ENCODE assay signal across 17 cellular contexts in the genomic region with DNA sequence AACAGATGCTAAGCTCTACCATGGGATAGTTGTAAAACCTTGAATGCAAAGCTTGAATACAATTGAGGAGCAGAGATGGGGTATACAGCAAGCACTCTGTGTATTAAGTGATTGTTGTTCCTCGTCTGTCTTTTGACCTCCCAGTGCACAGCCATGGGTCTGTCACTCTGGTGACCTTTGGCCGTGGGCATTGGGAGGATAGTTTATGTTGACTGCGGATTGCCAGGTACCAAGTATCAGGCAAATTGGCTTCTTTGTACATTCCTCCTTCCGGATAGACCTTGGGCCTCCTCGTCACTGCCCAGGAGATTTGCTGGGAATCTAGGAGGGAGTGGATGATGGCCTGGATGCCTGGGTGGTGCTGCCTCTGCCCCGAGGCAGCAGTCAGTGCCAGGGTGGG.
DNase-seq lines count a peak whose midpoint lies in the region; TF ChIP-seq lines count a peak whose summit lies in the region.
"Had no signal": no experiment of that assay in that cellular context is flagged by ENCODE, and none has a peak within 500 bp of the region (broad histone marks: within the 10 kb centered on the region; RNA-seq: fewer than 3 reads in every experiment).

No MANE protein-coding gene starts in this region.

- peak overlapping the region; percentile 23 for H3K9ac ChIP-seq in neural cell (ENCODE audit: low read length)
- H3K9ac ChIP-seq: parathyroid adenoma had no signal

- no peaks in the 10 kb centered on the region for H3K9me3 ChIP-seq in CD8-positive, alpha-beta memory T cell (ENCODE audit: low read length)
- H3K9me3 ChIP-seq in neural cell (ENCODE audit: low read length): no peaks in the 10 kb centered on the region

- CTCF ChIA-PET in CD8-positive, alpha-beta memory T cell (lab: Charles Lee): interaction anchor here (0.7 to 1.1 kb wide), 2 partner anchors 13 to 18 kb away, joined by 3 to 5 read pairs; no protein-coding TSS in a partner anchor

- H3K36me3 Mint-ChIP-seq in activated T-cell treated with anti-CD3 and anti-CD28 coated beads, Interleukin-2, amount 50 U/mL, for 24 hours (ENCODE audit: low read depth): peaks cover 9% of the 10 kb centered on the region
- peaks cover 2 to 18% (median 11%) of the 10 kb centered on the region in 3 donors for H3K36me3 Mint-ChIP-seq in CD8-positive, alpha-beta memory T cell
- H3K36me3 Mint-ChIP-seq in activated T-helper 1 cell treated with anti-CD3 and anti-CD28 coated beads, Interleukin-12 subunit alpha, Interleukin-12 subunit beta, Interleukin-2, Interleukin-4 antibody, amounts not matched to agents 30 ng/mL and 10 ng/mL and 1 ng/mL, durations not matched to agents 14 hours and 24 hours and 36 hours (ENCODE audit: low read depth): peaks cover 33% of the 10 kb centered on the region
- peaks cover 11% of the 10 kb centered on the region for H3K36me3 Mint-ChIP-seq in glutamatergic neuron (ENCODE audit: unreplicated experiment)

- no peak overlapping the region for H3K27ac ChIP-seq in CD8-positive, alpha-beta memory T cell (ENCODE audit: low read depth, low read length)
- H3K27ac ChIP-seq in neural cell (ENCODE audit: low read length): peak overlapping the region; percentile 58
- H3K27ac ChIP-seq: parathyroid adenoma had no signal

- TF ChIP-seq EP300 in neural cell (conservative IDR thresholded peaks at IDR 0.05; ENCODE audit: poor library complexity, severe bottlenecking): no peak

- in situ Hi-C loops in KBM-7 (cut with MboI; ENCODE audit: low pct_unique_long_range_greater_than_20kb, low sequenced_read_pairs): no loop called here

- no peak overlapping the region for H2AFZ ChIP-seq in neural cell (ENCODE audit: low read depth, low read length)
- H2AFZ ChIP-seq: parathyroid adenoma had no signal

- H3K4me3 Mint-ChIP-seq in activated T-cell treated with anti-CD3 and anti-CD28 coated beads, Interleukin-2, amount 50 U/mL, for 24 hours: no peak overlapping the region
- peak overlapping the region in 5 of 7 donors; percentile 23 to 56 (median 48) for H3K4me3 Mint-ChIP-seq in CD8-positive, alpha-beta memory T cell
- peak overlapping the region; percentile 46 for H3K4me3 Mint-ChIP-seq in activated T-helper 1 cell treated with anti-CD3 and anti-CD28 coated beads, Interleukin-12 subunit alpha, Interleukin-12 subunit beta, Interleukin-2, Interleukin-4 antibody, amounts not matched to agents 30 ng/mL and 10 ng/mL and 1 ng/mL, durations not matched to agents 14 hours and 24 hours and 36 hours
- no peak overlapping the region for H3K4me3 Mint-ChIP-seq in glutamatergic neuron (ENCODE audit: unreplicated experiment)
- H3K4me3 Mint-ChIP-seq: CD14-positive monocyte had no signal

- H3K36me3 ChIP-seq in CD8-positive, alpha-beta memory T cell (ENCODE audit: insufficient read depth, low read length): no peaks in the 10 kb centered on the region
- H3K36me3 ChIP-seq in neural cell (ENCODE audit: insufficient read depth, low read length): no peaks in the 10 kb centered on the region

- no peak overlapping the region for H3K4me2 ChIP-seq in neural cell (ENCODE audit: low read length)

- H3K4me1 ChIP-seq in CD8-positive, alpha-beta memory T cell (ENCODE audit: insufficient read depth, low read length): peaks cover 60% of the 10 kb centered on the region

- H3K9me3 Mint-ChIP-seq in activated T-cell treated with anti-CD3 and anti-CD28 coated beads, Interleukin-2, amount 50 U/mL, for 24 hours: peaks cover 4% of the 10 kb centered on the region
- peaks cover 0 to 5% (median 0%) of the 10 kb centered on the region in 5 donors for H3K9me3 Mint-ChIP-seq in CD8-positive, alpha-beta memory T cell
- H3K9me3 Mint-ChIP-seq in activated T-helper 1 cell treated with anti-CD3 and anti-CD28 coated beads, Interleukin-12 subunit alpha, Interleukin-12 subunit beta, Interleukin-2, Interleukin-4 antibody, amounts not matched to agents 30 ng/mL and 10 ng/mL and 1 ng/mL, durations not matched to agents 14 hours and 24 hours and 36 hours: peaks cover 22% of the 10 kb centered on the region
- H3K9me3 Mint-ChIP-seq in glutamatergic neuron (ENCODE audit: unreplicated experiment): peaks cover 7% of the 10 kb centered on the region

- no peaks in the 10 kb centered on the region for H3F3A ChIP-seq in neural cell (ENCODE audit: insufficient read depth, low read length, poor library complexity, severe bottlenecking)

- DNase-seq in activated T-cell treated with anti-CD3 and anti-CD28 coated beads, Interleukin-2, amount 50 U/mL, for 24 hours: no peak
- no peak for DNase-seq in activated T-cell treated with anti-CD3 and anti-CD28 coated beads, Interleukin-2, amount 50 U/mL, for 1 hour
- DNase-seq in CD8-positive, alpha-beta memory T cell: no peak
- no peak for DNase-seq in activated T-helper 1 cell treated with anti-CD3 and anti-CD28 coated beads, Interleukin-12 subunit alpha, Interleukin-12 subunit beta, Interleukin-2, Interleukin-4 antibody, amounts not matched to agents 30 ng/mL and 10 ng/mL and 1 ng/mL, durations not matched to agents 14 hours and 24 hours and 36 hours (ENCODE audit: low spot score)
- no peak for DNase-seq in glutamatergic neuron
- no peak for DNase-seq in DMS79 (lab: John Stamatoyannopoulos, UW)
- DNase-seq in KBM-7: no peak
- DNase-seq: ACHN, activated gamma-delta T cell treated with Interleukin-2 at 50 U/mL for 16 hours, heart right ventricle, Kasumi-1, NCI-H1092 treated with DMSO at 0.1 percent for 48 hours, NCI-H524 had no signal

- no peaks in the 10 kb centered on the region for H4K20me1 ChIP-seq in neural cell (ENCODE audit: insufficient read depth)

- peaks cover 52% of the 10 kb centered on the region for H3K4me1 Mint-ChIP-seq in activated T-cell treated with anti-CD3 and anti-CD28 coated beads, Interleukin-2, amount 50 U/mL, for 24 hours (ENCODE audit: low read depth)
- peaks cover 42 to 56% (median 51%) of the 10 kb centered on the region in 3 donors for H3K4me1 Mint-ChIP-seq in CD8-positive, alpha-beta memory T cell
- peaks cover 62% of the 10 kb centered on the region for H3K4me1 Mint-ChIP-seq in activated T-helper 1 cell treated with anti-CD3 and anti-CD28 coated beads, Interleukin-12 subunit alpha, Interleukin-12 subunit beta, Interleukin-2, Interleukin-4 antibody, amounts not matched to agents 30 ng/mL and 10 ng/mL and 1 ng/mL, durations not matched to agents 14 hours and 24 hours and 36 hours (ENCODE audit: low read depth)
- peaks cover 33% of the 10 kb centered on the region for H3K4me1 Mint-ChIP-seq in glutamatergic neuron (ENCODE audit: low read depth, unreplicated experiment)

- no peak for TF ChIP-seq CTCF in neural cell (IDR thresholded peaks at IDR 0.05; ENCODE audit: poor library complexity, severe bottlenecking)
- TF ChIP-seq CTCF in glutamatergic neuron (IDR thresholded peaks at IDR 0.05; ENCODE audit: partially characterized antibody, unreplicated experiment): no peak

- H3K79me2 ChIP-seq in neural cell (replicated peaks; ENCODE audit: insufficient read depth, low read length): no peaks in the 10 kb centered on the region

- no peak overlapping the region for H3K4me3 ChIP-seq in CD8-positive, alpha-beta memory T cell (ENCODE audit: low read length)
- no peak overlapping the region for H3K4me3 ChIP-seq in neural cell (ENCODE audit: low read length)
- H3K4me3 ChIP-seq: heart right ventricle, lung had no signal

- TF ChIP-seq RAD21 in neural cell (conservative IDR thresholded peaks at IDR 0.05): no peak

- H3K9me2 ChIP-seq in neural cell (ENCODE audit: insufficient read depth, low read length): no peaks in the 10 kb centered on the region

- POLR2A ChIA-PET in CD8-positive, alpha-beta memory T cell (lab: Charles Lee): interaction anchor here (0.6 to 1.0 kb wide), 2 partner anchors 22 to 543 kb away, joined by 5 to 8 read pairs; no protein-coding TSS in a partner anchor

- no peaks in the 10 kb centered on the region for H3K27me3 ChIP-seq in CD8-positive, alpha-beta memory T cell (ENCODE audit: insufficient read depth, low read length, poor library complexity, severe bottlenecking)
- H3K27me3 ChIP-seq in neural cell (ENCODE audit: insufficient read depth, low read depth, low read length): no peaks in the 10 kb centered on the region
- H3K27me3 ChIP-seq: heart right ventricle had no signal

- H3K27ac Mint-ChIP-seq in activated T-cell treated with anti-CD3 and anti-CD28 coated beads, Interleukin-2, amount 50 U/mL, for 24 hours: peak overlapping the region; percentile 80
- H3K27ac Mint-ChIP-seq in CD8-positive, alpha-beta memory T cell: peak overlapping the region in 7 of 8 donors; percentile 58 to 91 (median 83)
- peak overlapping the region; percentile 78 for H3K27ac Mint-ChIP-seq in activated T-helper 1 cell treated with anti-CD3 and anti-CD28 coated beads, Interleukin-12 subunit alpha, Interleukin-12 subunit beta, Interleukin-2, Interleukin-4 antibody, amounts not matched to agents 30 ng/mL and 10 ng/mL and 1 ng/mL, durations not matched to agents 14 hours and 24 hours and 36 hours
- no peak overlapping the region for H3K27ac Mint-ChIP-seq in glutamatergic neuron (ENCODE audit: unreplicated experiment)

- no peaks in the 10 kb centered on the region for H3K27me3 Mint-ChIP-seq in activated T-cell treated with anti-CD3 and anti-CD28 coated beads, Interleukin-2, amount 50 U/mL, for 24 hours
- H3K27me3 Mint-ChIP-seq in CD8-positive, alpha-beta memory T cell: no peaks in the 10 kb centered on the region
- H3K27me3 Mint-ChIP-seq in activated T-helper 1 cell treated with anti-CD3 and anti-CD28 coated beads, Interleukin-12 subunit alpha, Interleukin-12 subunit beta, Interleukin-2, Interleukin-4 antibody, amounts not matched to agents 30 ng/mL and 10 ng/mL and 1 ng/mL, durations not matched to agents 14 hours and 24 hours and 36 hours (ENCODE audit: insufficient read depth): no peaks in the 10 kb centered on the region
- peaks cover 4% of the 10 kb centered on the region for H3K27me3 Mint-ChIP-seq in glutamatergic neuron (ENCODE audit: unreplicated experiment)

- intact Hi-C loops in activated T-helper 1 cell treated with anti-CD3 and anti-CD28 coated beads, Interleukin-12 subunit alpha, Interleukin-12 subunit beta, Interleukin-2, Interleukin-4 antibody, amounts not matched to agents 30 ng/mL and 10 ng/mL and 1 ng/mL, durations not matched to agents 14 hours and 24 hours and 36 hours (cut with micrococcal nuclease): no loop called here

TF ChIP-seq in neural cell, 6 proteins besides CTCF, POLR2A, EP300 and RAD21:
- no peak for TF ChIP-seq MXI1 (conservative IDR thresholded peaks at IDR 0.05; ENCODE audit: poor library complexity, severe bottlenecking)

Comparison
In these comparisons a context has a peak if more than half of its experiments do, and no peak if none do; other contexts are left out.
1. H3K4me3 Mint-ChIP-seq: peak in CD8-positive, alpha-beta memory T cell (5 of 7) and activated T-helper 1 cell treated with anti-CD3 and anti-CD28 coated beads, Interleukin-12 subunit alpha, Interleukin-12 subunit beta, Interleukin-2, Interleukin-4 antibody, amounts not matched to agents 30 ng/mL and 10 ng/mL and 1 ng/mL, durations not matched to agents 14 hours and 24 hours and 36 hours (single experiment); none in activated T-cell treated with anti-CD3 and anti-CD28 coated beads, Interleukin-2, amount 50 U/mL, for 24 hours (single experiment) and glutamatergic neuron (single experiment).